1 cellular context compared by ENCODE assay signal in the genomic region with DNA sequence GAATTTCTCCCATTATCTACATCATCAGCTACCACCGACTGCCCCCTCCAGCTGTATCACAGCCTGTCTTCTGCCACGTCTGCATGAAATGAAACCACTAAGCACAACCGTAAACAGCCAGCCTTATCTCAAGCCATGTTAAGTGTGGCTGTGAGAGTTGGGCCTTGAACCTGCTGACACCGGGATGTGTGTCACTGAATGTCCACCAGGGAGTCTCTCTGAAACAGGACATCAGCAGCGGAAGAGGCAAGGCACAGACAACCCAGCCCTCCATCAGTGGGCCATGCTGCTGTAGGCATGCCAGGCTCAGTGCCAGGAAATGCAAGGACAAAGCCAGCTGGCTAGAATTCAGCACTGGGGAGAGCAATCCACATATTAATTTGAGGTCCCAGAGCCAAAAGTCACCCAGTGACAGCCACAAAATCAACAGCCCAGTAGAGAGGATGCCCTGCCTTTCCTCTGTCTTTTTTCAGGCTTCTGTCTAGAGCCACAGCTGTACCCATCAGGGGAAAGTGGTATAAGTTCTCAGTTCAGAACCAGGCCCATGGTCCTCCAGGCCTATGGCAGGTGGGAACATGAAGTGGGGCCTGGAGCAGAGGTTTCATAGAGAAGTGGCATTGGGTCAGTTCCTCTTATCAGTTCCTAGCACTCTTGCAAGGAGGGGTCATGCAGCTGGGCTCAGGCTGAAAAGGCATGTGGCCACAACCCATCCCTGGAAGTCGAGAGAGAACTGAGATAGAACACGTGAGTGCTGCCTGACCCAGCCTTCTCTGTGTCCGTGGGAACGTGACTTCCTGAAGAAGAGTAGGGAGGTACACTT.
A peak's percentile ranks its signal among the peaks of the same experiment; 100 is the strongest.
TF ChIP-seq lines count a peak whose summit lies in the region.

No MANE protein-coding gene starts in this region.

TF ChIP-seq in K562, 482 proteins besides CTCF, POLR2A, EP300 and RAD21 (continued from another document and continues in another):
- TF ChIP-seq, protein P1, sequence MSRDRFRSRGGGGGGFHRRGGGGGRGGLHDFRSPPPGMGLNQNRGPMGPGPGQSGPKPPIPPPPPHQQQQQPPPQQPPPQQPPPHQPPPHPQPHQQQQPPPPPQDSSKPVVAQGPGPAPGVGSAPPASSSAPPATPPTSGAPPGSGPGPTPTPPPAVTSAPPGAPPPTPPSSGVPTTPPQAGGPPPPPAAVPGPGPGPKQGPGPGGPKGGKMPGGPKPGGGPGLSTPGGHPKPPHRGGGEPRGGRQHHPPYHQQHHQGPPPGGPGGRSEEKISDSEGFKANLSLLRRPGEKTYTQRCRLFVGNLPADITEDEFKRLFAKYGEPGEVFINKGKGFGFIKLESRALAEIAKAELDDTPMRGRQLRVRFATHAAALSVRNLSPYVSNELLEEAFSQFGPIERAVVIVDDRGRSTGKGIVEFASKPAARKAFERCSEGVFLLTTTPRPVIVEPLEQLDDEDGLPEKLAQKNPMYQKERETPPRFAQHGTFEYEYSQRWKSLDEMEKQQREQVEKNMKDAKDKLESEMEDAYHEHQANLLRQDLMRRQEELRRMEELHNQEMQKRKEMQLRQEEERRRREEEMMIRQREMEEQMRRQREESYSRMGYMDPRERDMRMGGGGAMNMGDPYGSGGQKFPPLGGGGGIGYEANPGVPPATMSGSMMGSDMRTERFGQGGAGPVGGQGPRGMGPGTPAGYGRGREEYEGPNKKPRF (IDR thresholded peaks at IDR 0.05; ENCODE audit: low read depth, low read length): no peak
- TF ChIP-seq ZNF253 (CRISPR knock-in tag; conservative IDR thresholded peaks at IDR 0.05) (no peak), ZNF589 (CRISPR knock-in tag; IDR thresholded peaks at IDR 0.05; ENCODE audit: low read depth) (peak; percentile 73; the same call in 1 of the 2 replicates), ZNF184 (CRISPR knock-in tag; IDR thresholded peaks at IDR 0.05) (no peak), TRIM25 (IDR thresholded peaks at IDR 0.05; ENCODE audit: borderline replicate concordance) (no peak), SIN3A (IDR thresholded peaks at IDR 0.05; ENCODE audit: borderline replicate concordance in 2 of 2, control insufficient read depth in 1 of 2, low read depth in 2 of 2, low read length in 2 of 2) (no peak), FOXP4 (CRISPR knock-in tag; IDR thresholded peaks at IDR 0.05; ENCODE audit: borderline replicate concordance) (no peak), ZNF707 (CRISPR knock-in tag; conservative IDR thresholded peaks at IDR 0.05) (no peak), SRSF9 (IDR thresholded peaks at IDR 0.05; ENCODE audit: borderline replicate concordance, low read depth, low read length) (no peak), HOXB6 (CRISPR knock-in tag; IDR thresholded peaks at IDR 0.05; ENCODE audit: borderline replicate concordance) (no peak), SPI1 (IDR thresholded peaks at IDR 0.05; ENCODE audit: borderline replicate concordance, low read depth, low read length) (peak; percentile 65; the same call in 1 of the 2 replicates), KDM2B (CRISPR knock-in tag; IDR thresholded peaks at IDR 0.05) (no peak), C11orf30 (IDR thresholded peaks at IDR 0.05; ENCODE audit: low read depth) (peak; percentile 33; the same call in 1 of the 2 replicates), ZBTB5 (IDR thresholded peaks at IDR 0.05) (no peak), SAFB2 (IDR thresholded peaks at IDR 0.05; ENCODE audit: borderline replicate concordance, low read depth, low read length, severe bottlenecking) (no peak)
- TF ChIP-seq, protein P2, sequence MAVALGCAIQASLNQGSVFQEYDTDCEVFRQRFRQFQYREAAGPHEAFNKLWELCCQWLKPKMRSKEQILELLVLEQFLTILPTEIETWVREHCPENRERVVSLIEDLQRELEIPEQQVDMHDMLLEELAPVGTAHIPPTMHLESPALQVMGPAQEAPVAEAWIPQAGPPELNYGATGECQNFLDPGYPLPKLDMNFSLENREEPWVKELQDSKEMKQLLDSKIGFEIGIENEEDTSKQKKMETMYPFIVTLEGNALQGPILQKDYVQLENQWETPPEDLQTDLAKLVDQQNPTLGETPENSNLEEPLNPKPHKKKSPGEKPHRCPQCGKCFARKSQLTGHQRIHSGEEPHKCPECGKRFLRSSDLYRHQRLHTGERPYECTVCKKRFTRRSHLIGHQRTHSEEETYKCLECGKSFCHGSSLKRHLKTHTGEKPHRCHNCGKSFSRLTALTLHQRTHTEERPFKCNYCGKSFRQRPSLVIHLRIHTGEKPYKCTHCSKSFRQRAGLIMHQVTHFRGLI (CRISPR knock-in tag; IDR thresholded peaks at IDR 0.05): no peak
- TF ChIP-seq, protein P3, sequence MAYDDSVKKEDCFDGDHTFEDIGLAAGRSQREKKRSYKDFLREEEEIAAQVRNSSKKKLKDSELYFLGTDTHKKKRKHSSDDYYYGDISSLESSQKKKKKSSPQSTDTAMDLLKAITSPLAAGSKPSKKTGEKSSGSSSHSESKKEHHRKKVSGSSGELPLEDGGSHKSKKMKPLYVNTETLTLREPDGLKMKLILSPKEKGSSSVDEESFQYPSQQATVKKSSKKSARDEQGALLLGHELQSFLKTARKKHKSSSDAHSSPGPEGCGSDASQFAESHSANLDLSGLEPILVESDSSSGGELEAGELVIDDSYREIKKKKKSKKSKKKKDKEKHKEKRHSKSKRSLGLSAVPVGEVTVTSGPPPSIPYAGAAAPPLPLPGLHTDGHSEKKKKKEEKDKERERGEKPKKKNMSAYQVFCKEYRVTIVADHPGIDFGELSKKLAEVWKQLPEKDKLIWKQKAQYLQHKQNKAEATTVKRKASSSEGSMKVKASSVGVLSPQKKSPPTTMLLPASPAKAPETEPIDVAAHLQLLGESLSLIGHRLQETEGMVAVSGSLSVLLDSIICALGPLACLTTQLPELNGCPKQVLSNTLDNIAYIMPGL (CRISPR knock-in tag; IDR thresholded peaks at IDR 0.05): no peak
- TF ChIP-seq, protein P4, sequence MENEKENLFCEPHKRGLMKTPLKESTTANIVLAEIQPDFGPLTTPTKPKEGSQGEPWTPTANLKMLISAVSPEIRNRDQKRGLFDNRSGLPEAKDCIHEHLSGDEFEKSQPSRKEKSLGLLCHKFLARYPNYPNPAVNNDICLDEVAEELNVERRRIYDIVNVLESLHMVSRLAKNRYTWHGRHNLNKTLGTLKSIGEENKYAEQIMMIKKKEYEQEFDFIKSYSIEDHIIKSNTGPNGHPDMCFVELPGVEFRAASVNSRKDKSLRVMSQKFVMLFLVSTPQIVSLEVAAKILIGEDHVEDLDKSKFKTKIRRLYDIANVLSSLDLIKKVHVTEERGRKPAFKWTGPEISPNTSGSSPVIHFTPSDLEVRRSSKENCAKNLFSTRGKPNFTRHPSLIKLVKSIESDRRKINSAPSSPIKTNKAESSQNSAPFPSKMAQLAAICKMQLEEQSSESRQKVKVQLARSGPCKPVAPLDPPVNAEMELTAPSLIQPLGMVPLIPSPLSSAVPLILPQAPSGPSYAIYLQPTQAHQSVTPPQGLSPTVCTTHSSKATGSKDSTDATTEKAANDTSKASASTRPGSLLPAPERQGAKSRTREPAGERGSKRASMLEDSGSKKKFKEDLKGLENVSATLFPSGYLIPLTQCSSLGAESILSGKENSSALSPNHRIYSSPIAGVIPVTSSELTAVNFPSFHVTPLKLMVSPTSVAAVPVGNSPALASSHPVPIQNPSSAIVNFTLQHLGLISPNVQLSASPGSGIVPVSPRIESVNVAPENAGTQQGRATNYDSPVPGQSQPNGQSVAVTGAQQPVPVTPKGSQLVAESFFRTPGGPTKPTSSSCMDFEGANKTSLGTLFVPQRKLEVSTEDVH (IDR thresholded peaks at IDR 0.05; ENCODE audit: low read depth, partially characterized antibody): no peak
- TF ChIP-seq, protein P5, sequence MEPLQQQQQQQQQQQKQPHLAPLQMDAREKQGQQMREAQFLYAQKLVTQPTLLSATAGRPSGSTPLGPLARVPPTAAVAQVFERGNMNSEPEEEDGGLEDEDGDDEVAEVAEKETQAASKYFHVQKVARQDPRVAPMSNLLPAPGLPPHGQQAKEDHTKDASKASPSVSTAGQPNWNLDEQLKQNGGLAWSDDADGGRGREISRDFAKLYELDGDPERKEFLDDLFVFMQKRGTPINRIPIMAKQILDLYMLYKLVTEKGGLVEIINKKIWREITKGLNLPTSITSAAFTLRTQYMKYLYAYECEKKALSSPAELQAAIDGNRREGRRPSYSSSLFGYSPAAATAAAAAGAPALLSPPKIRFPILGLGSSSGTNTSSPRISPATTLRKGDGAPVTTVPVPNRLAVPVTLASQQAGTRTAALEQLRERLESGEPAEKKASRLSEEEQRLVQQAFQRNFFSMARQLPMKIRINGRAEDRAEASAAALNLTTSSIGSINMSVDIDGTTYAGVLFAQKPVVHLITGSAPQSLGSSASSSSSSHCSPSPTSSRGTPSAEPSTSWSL (CRISPR knock-in tag; IDR thresholded peaks at IDR 0.05; ENCODE audit: borderline replicate concordance): no peak
- TF ChIP-seq, protein P6, sequence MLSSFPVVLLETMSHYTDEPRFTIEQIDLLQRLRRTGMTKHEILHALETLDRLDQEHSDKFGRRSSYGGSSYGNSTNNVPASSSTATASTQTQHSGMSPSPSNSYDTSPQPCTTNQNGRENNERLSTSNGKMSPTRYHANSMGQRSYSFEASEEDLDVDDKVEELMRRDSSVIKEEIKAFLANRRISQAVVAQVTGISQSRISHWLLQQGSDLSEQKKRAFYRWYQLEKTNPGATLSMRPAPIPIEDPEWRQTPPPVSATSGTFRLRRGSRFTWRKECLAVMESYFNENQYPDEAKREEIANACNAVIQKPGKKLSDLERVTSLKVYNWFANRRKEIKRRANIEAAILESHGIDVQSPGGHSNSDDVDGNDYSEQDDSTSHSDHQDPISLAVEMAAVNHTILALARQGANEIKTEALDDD (IDR thresholded peaks at IDR 0.05): no peak
- TF ChIP-seq, protein P7, sequence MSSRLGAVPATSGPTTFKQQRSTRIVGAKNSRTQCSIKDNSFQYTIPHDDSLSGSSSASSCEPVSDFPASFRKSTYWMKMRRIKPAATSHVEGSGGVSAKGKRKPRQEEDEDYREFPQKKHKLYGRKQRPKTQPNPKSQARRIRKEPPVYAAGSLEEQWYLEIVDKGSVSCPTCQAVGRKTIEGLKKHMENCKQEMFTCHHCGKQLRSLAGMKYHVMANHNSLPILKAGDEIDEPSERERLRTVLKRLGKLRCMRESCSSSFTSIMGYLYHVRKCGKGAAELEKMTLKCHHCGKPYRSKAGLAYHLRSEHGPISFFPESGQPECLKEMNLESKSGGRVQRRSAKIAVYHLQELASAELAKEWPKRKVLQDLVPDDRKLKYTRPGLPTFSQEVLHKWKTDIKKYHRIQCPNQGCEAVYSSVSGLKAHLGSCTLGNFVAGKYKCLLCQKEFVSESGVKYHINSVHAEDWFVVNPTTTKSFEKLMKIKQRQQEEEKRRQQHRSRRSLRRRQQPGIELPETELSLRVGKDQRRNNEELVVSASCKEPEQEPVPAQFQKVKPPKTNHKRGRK (tag; IDR thresholded peaks at IDR 0.05): no peak
